8 cellular contexts compared by ENCODE assay signal in genomic region chr11:62444271-62444833, GRCh38. TPM values are rescaled to one million over a fixed set of nuclear protein-coding genes. Genes with fewer than 3 reads are reported as not detected.
DNase-seq lines count a peak whose midpoint lies in the region; ATAC-seq and TF ChIP-seq lines count a peak whose summit lies in the region.

No MANE protein-coding gene starts in this region.

- no peaks in the 10 kb centered on the region for H3K4me1 ChIP-seq in CD4-positive, CD25-positive, alpha-beta regulatory T cell (ENCODE audit: control insufficient read depth, insufficient read depth, low read length, poor library complexity, severe bottlenecking)
- H3K4me1 ChIP-seq in lower lobe of right lung: peaks cover 51% of the 10 kb centered on the region

- peak overlapping the region in 3 of 4 donors; percentile 27 to 70 (median 69) for H3K4me3 Mint-ChIP-seq in CD4-positive, CD25-positive, alpha-beta regulatory T cell

- H3K27me3 ChIP-seq in CD4-positive, CD25-positive, alpha-beta regulatory T cell (ENCODE audit: control insufficient read depth, insufficient read depth, low read length): peaks cover 3% of the 10 kb centered on the region
- H3K27me3 ChIP-seq in lower lobe of right lung (ENCODE audit: low read depth): no peaks in the 10 kb centered on the region

- H3K27ac ChIP-seq in CD4-positive, CD25-positive, alpha-beta regulatory T cell (ENCODE audit: insufficient read depth, low read length, poor library complexity, severe bottlenecking): no peak overlapping the region
- H3K27ac ChIP-seq in VCaP: peak overlapping the region; percentile 84
- peak overlapping the region; percentile 79 to 86 for H3K27ac ChIP-seq in coronary artery
- peak overlapping the region; percentile 93 for H3K27ac ChIP-seq in lower lobe of right lung

- peak overlapping the region in 2 of 3 donors; percentile 15 to 51 for H3K27ac Mint-ChIP-seq in CD4-positive, CD25-positive, alpha-beta regulatory T cell

- H3K9me3 Mint-ChIP-seq in CD4-positive, CD25-positive, alpha-beta regulatory T cell: no peaks in the 10 kb centered on the region

- TF ChIP-seq CTCF in VCaP (conservative IDR thresholded peaks at IDR 0.05) (no peak), coronary artery (IDR thresholded peaks at IDR 0.05) (no peak), lower lobe of right lung (IDR thresholded peaks at IDR 0.05) (no peak)

- ATAC-seq in CD4-positive, CD25-positive, alpha-beta regulatory T cell (ENCODE audit: low read depth in 2 of 2): peak; percentile 40 to 50
- ATAC-seq in lower lobe of right lung: peak; percentile 67 to 80
- no peak for ATAC-seq in HG03457 (IDR thresholded peaks at IDR 0.05; ENCODE audit: unreplicated experiment)

- peaks cover 0 to 6% (median 3%) of the 10 kb centered on the region in 4 donors for H3K4me1 Mint-ChIP-seq in CD4-positive, CD25-positive, alpha-beta regulatory T cell

- peaks cover 26% of the 10 kb centered on the region for H3K27me3 Mint-ChIP-seq in CD4-positive, CD25-positive, alpha-beta regulatory T cell

- H3K9me3 ChIP-seq in CD4-positive, CD25-positive, alpha-beta regulatory T cell (ENCODE audit: control insufficient read depth in 2 of 2, low read length in 2 of 2): no peaks in the 10 kb centered on the region
- no peaks in the 10 kb centered on the region for H3K9me3 ChIP-seq in lower lobe of right lung

- DNase-seq in CD4-positive, CD25-positive, alpha-beta regulatory T cell: no peak
- peak; percentile 95 for DNase-seq in MV-4-11 (lab: John Stamatoyannopoulos, UW)
- peak; percentile 90 for DNase-seq in coronary artery (ENCODE audit: low spot score)
- peak; percentile 69 for DNase-seq in lower lobe of right lung
- peak; percentile 24 to 28 for DNase-seq in stimulated activated CD4-positive, alpha-beta T cell treated with anti-CD3 and anti-CD28 coated beads, Interleukin-4, amount 100 ng/mL, for 48 hours (ENCODE audit: low read depth in 2 of 2)
- no peak for DNase-seq in effector CD4-positive, alpha-beta T cell

- peaks cover 5% of the 10 kb centered on the region for H3K36me3 Mint-ChIP-seq in CD4-positive, CD25-positive, alpha-beta regulatory T cell

- H3K36me3 ChIP-seq in CD4-positive, CD25-positive, alpha-beta regulatory T cell (ENCODE audit: control insufficient read depth, insufficient read depth, low read length): no peaks in the 10 kb centered on the region
- H3K36me3 ChIP-seq in lower lobe of right lung: no peaks in the 10 kb centered on the region

- no peak overlapping the region for H3K4me3 ChIP-seq in CD4-positive, CD25-positive, alpha-beta regulatory T cell (ENCODE audit: low read depth, low read length)
- H3K4me3 ChIP-seq in coronary artery (peak overlapping the region; percentile 71), lower lobe of right lung (peak overlapping the region; percentile 49)

- intact Hi-C loops in lower lobe of right lung (cut with DNase I): no loop called here

RNA-seq across cellular contexts. Expression of gene SCGB1A1, which starts 25.5 kb away (rescaled TPM):
- not detected for total RNA-seq in CD4-positive, CD25-positive, alpha-beta regulatory T cell
- polyA plus RNA-seq in CD4-positive, CD25-positive, alpha-beta regulatory T cell: not detected
- total RNA-seq in lower lobe of right lung: 3,364 TPM

Comparison
In these comparisons a context has a peak if more than half of its experiments do, and no peak if none do; other contexts are left out.
1. DNase-seq: peak in MV-4-11 (single experiment), coronary artery (single experiment), lower lobe of right lung (single experiment) and stimulated activated CD4-positive, alpha-beta T cell treated with anti-CD3 and anti-CD28 coated beads, Interleukin-4, amount 100 ng/mL, for 48 hours (2 of 2); none in CD4-positive, CD25-positive, alpha-beta regulatory T cell (0 of 3) and effector CD4-positive, alpha-beta T cell (single experiment).
2. RNA of gene SCGB1A1, which starts 25.5 kb away (total RNA-seq): 3,364 TPM in lower lobe of right lung (single experiment); not detected in CD4-positive, CD25-positive, alpha-beta regulatory T cell (single experiment); every median in the first group is over 1,000 times any median in the second.